ENCODE assay signal across 1 cellular context in genomic region chr22:21729184-21729583, GRCh38. TPM values are rescaled to one million over a fixed set of nuclear protein-coding genes. Genes with fewer than 3 reads are reported as not detected.
"Had no signal": no experiment of that assay in that cellular context is flagged by ENCODE, and none has a peak within 500 bp of the region (broad histone marks: within the 10 kb centered on the region; RNA-seq: fewer than 3 reads in every experiment).

No MANE protein-coding gene starts in this region.

RNA-seq across cellular contexts. Expression of gene YPEL1, which starts 6.4 kb away (rescaled TPM):
- total RNA-seq: foreskin keratinocyte had no signal
